8 cellular contexts compared by ENCODE assay signal in the genomic region with DNA sequence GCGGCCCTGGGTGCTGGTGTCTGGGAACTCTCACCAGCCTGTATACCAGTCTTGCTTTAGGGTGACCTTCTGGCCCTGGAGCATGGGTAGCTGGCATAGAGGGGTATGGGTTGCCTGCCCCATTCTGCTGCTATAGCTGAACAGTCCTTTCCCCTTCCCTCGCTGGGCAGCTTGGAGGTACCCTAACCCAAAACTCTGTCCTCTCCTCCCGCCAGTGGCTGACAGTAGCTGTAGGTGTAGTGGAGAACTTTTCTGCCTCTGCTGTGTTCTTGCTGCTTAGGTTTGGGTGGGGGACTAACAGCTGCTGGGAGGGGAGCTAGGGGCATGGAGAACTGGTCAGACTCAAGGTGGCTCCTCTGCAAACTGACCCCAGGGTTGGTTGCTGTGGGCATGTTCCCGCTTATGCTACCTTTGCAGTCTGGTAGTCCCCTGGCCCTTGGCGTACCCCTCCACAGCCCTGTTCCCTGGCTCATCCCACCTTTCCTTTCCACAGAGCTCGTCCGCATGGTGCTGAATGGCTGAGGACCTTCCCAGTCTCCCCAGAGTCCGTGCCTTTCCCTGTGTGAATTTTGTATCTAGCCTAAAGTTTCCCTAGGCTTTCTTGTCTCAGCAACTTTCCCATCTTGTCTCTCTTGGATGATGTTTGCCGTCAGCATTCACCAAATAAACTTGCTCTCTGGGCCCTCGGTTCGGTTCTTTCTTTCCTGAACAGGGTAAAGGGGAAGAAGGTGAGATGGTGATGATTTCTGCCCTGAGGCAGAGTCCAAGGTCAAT. TPM values are rescaled to one million over a fixed set of nuclear protein-coding genes. Genes with fewer than 3 reads are reported as not detected.
DNase-seq lines count a peak whose midpoint lies in the region; ATAC-seq and TF ChIP-seq lines count a peak whose summit lies in the region.

No MANE protein-coding gene starts in this region.

- H3K4me2 ChIP-seq in mesendoderm (ENCODE audit: low read length): peak overlapping the region; percentile 15

- H2BK15ac ChIP-seq in mesendoderm (replicated peaks; ENCODE audit: low read depth): no peak overlapping the region

- peak overlapping the region; percentile 86 for H3K4me3 ChIP-seq in cardiac muscle cell
- H3K4me3 ChIP-seq in mesendoderm (ENCODE audit: low read length): no peak overlapping the region
- H3K4me3 ChIP-seq in urinary bladder (ENCODE audit: low read depth, low read length): peak overlapping the region; percentile 9

- H3K27ac Mint-ChIP-seq in brain: peak overlapping the region; percentile 62 to 99 (median 99)

- peak overlapping the region; percentile 37 for H3K9ac ChIP-seq in mesendoderm (ENCODE audit: low read length)

- no CpG with 5 or more reads among the region's 11 CpGs for WGBS in mesendoderm (ENCODE audit: extremely low coverage, insufficient coverage, low lambda C conversion rate)
- WGBS in urinary bladder: 47% methylated on average over 11 of the region's 11 CpGs

- H3K18ac ChIP-seq in mesendoderm (ENCODE audit: low read length): no peak overlapping the region

- peak overlapping the region; percentile 89 to 99 (median 93) for H3K4me3 Mint-ChIP-seq in brain

- no peak overlapping the region for H4K5ac ChIP-seq in mesendoderm (ENCODE audit: low read length)

- no peak overlapping the region for H4K8ac ChIP-seq in mesendoderm (ENCODE audit: low read depth, low read length)

- H3K27me3 Mint-ChIP-seq in brain: peaks cover 15% of the 10 kb centered on the region

- no peak overlapping the region for H3K4ac ChIP-seq in mesendoderm (ENCODE audit: low read depth, low read length)

- DNase-seq in cardiac muscle cell (ENCODE audit: low read depth in 1 of 2, low spot score in 1 of 2) (no peak), left cardiac atrium (no peak), mesendoderm (peak; percentile 3), midbrain (lab: John Stamatoyannopoulos, UW) (no peak), epidermal melanocyte (ENCODE audit: insufficient read length, low spot score) (no peak)

- H3K56ac ChIP-seq in mesendoderm (ENCODE audit: low read length): peak overlapping the region; percentile 35

- H3K36me3 Mint-ChIP-seq in brain: peaks cover 70% of the 10 kb centered on the region

- H3K27me3 ChIP-seq in cardiac muscle cell (no peaks in the 10 kb centered on the region), mesendoderm (ENCODE audit: insufficient read depth, low read length, poor library complexity) (no peaks in the 10 kb centered on the region)

- TF ChIP-seq CTCF in cardiac muscle cell (IDR thresholded peaks at IDR 0.05; ENCODE audit: low read depth, low read length) (no peak), brain (conservative IDR thresholded peaks at IDR 0.05) (no peak)

- H2AK5ac ChIP-seq in mesendoderm (ENCODE audit: low read length): no peak overlapping the region

- no peak overlapping the region for H2BK5ac ChIP-seq in mesendoderm (ENCODE audit: low read length)

- peaks cover 68% of the 10 kb centered on the region for H3K36me3 ChIP-seq in cardiac muscle cell
- peaks cover 14% of the 10 kb centered on the region for H3K36me3 ChIP-seq in mesendoderm (ENCODE audit: control insufficient read depth, insufficient read depth, low read length)
- peaks cover 10% of the 10 kb centered on the region for H3K36me3 ChIP-seq in urinary bladder (ENCODE audit: insufficient read depth)

- H3K27ac ChIP-seq in cardiac muscle cell (peak overlapping the region; percentile 100), mesendoderm (ENCODE audit: low read depth, low read length) (no peak overlapping the region), urinary bladder (ENCODE audit: low read depth) (peak overlapping the region; percentile 100)

- peaks cover 52% of the 10 kb centered on the region for H3K4me1 Mint-ChIP-seq in brain

- H3K79me2 ChIP-seq in mesendoderm (ENCODE audit: control insufficient read depth, insufficient read depth, low read length): peaks cover 28% of the 10 kb centered on the region

- no peaks in the 10 kb centered on the region for H3K9me3 ChIP-seq in cardiac muscle cell (ENCODE audit: low read depth)

- H3K23ac ChIP-seq in mesendoderm (ENCODE audit: low read length): no peak overlapping the region

- H3K79me1 ChIP-seq in mesendoderm (ENCODE audit: low read length): peaks cover 10% of the 10 kb centered on the region

- ATAC-seq in left cardiac atrium (no peak), GM19035 (IDR thresholded peaks at IDR 0.05; ENCODE audit: unreplicated experiment) (no peak)

- intact Hi-C loops in left cardiac atrium (cut with DNase I): no loop called here

- no peak overlapping the region for H2BK120ac ChIP-seq in mesendoderm (ENCODE audit: low read depth, low read length)

- H3K4me1 ChIP-seq in cardiac muscle cell (ENCODE audit: low read depth) (peaks cover 28% of the 10 kb centered on the region), mesendoderm (ENCODE audit: control insufficient read depth, low read depth, low read length) (peaks cover 17% of the 10 kb centered on the region), urinary bladder (ENCODE audit: insufficient read depth) (no peaks in the 10 kb centered on the region)

- peaks cover 0 to 3% (median 0%) of the 10 kb centered on the region in 5 experiments for H3K9me3 Mint-ChIP-seq in brain

RNA-seq across cellular contexts. Expression of a gene that starts 2.9 kb away (rescaled TPM):
- total RNA-seq in cardiac muscle cell (2,618 and 4,325 TPM in 2 replicates), left cardiac atrium (1,000 to 10,000 TPM; 1,071 to 1,319 TPM), urinary bladder (2,133 TPM)
- polyA plus RNA-seq in cardiac muscle cell (3,866 and 6,680 TPM in 2 replicates), brain (ENCODE audit: insufficient read depth, low read depth, low replicate concordance) (1,760 TPM), urinary bladder (7,162 TPM)
- 1,964 TPM for polyA plus RNA-seq in mesendoderm (2013, experiment 1 of 2)
- 1,941 TPM for polyA plus RNA-seq in mesendoderm (2013, experiment 2 of 2)

RNA-seq across cellular contexts. Expression of a gene that starts 8.7 kb away (rescaled TPM):
- total RNA-seq in cardiac muscle cell (218 and 293 TPM in 2 replicates), left cardiac atrium (10 to 100 TPM; 40.5 to 42.5 TPM), urinary bladder (65.3 TPM)
- polyA plus RNA-seq in cardiac muscle cell (142 and 203 TPM in 2 replicates), brain (ENCODE audit: insufficient read depth, low read depth, low replicate concordance) (271 TPM), urinary bladder (32.4 TPM)
- polyA plus RNA-seq in mesendoderm (2013, experiment 1 of 2): 121 TPM
- 137 TPM for polyA plus RNA-seq in mesendoderm (2013, experiment 2 of 2)

RNA-seq across cellular contexts. Expression of a gene that starts 28.2 kb away (rescaled TPM):
- 69.7 and 94.2 TPM in 2 replicates for total RNA-seq in cardiac muscle cell
- 79.6 and 104 TPM in 2 replicates for polyA plus RNA-seq in cardiac muscle cell
- total RNA-seq in left cardiac atrium: 10 to 100 TPM; 65.2 to 68.5 TPM
- polyA plus RNA-seq in brain (ENCODE audit: insufficient read depth, low read depth, low replicate concordance): 113 TPM
- 28.6 TPM for polyA plus RNA-seq in mesendoderm (2013, experiment 1 of 2)
- polyA plus RNA-seq in mesendoderm (2013, experiment 2 of 2): 30.8 TPM
- total RNA-seq in urinary bladder: 51.1 TPM
- polyA plus RNA-seq in urinary bladder: 68.8 TPM

RNA-seq across cellular contexts. Expression of a gene that starts 33.0 kb away (rescaled TPM):
- total RNA-seq in cardiac muscle cell: 103 and 107 TPM in 2 replicates
- 52.0 and 70.6 TPM in 2 replicates for polyA plus RNA-seq in cardiac muscle cell
- total RNA-seq in left cardiac atrium: 10 to 100 TPM; 54.1 to 63.9 TPM
- polyA plus RNA-seq in brain (ENCODE audit: insufficient read depth, low read depth, low replicate concordance): 132 TPM
- polyA plus RNA-seq in mesendoderm (2013, experiment 1 of 2): 55.9 TPM
- 55.7 TPM for polyA plus RNA-seq in mesendoderm (2013, experiment 2 of 2)
- total RNA-seq in urinary bladder: 85.1 TPM
- 116 TPM for polyA plus RNA-seq in urinary bladder

RNA-seq across cellular contexts. Expression of a gene that starts 43.0 kb away (rescaled TPM):
- 5.4 and 7.5 TPM in 2 replicates for total RNA-seq in cardiac muscle cell
- 7.2 and 10.6 TPM in 2 replicates for polyA plus RNA-seq in cardiac muscle cell
- 1 to 10 TPM; 6.6 to 7.6 TPM for total RNA-seq in left cardiac atrium
- polyA plus RNA-seq in brain (ENCODE audit: insufficient read depth, low read depth, low replicate concordance): 4.0 TPM
- 2.1 TPM for polyA plus RNA-seq in mesendoderm (2013, experiment 1 of 2)
- 2.1 TPM for polyA plus RNA-seq in mesendoderm (2013, experiment 2 of 2)
- total RNA-seq in urinary bladder: 4.6 TPM
- 4.9 TPM for polyA plus RNA-seq in urinary bladder
